ENCODE assay signal across 36 cellular contexts in genomic region chr15:35555244-35555643, GRCh38. TPM values are rescaled to one million over a fixed set of nuclear protein-coding genes. Genes with fewer than 3 reads are reported as not detected.
DNase-seq lines count a peak whose midpoint lies in the region; ATAC-seq, FAIRE-seq and TF ChIP-seq lines count a peak whose summit lies in the region.
"Had no signal": no experiment of that assay in that cellular context is flagged by ENCODE, and none has a peak within 500 bp of the region (broad histone marks: within the 10 kb centered on the region; RNA-seq: fewer than 3 reads in every experiment).

No MANE protein-coding gene starts in this region.

- TF ChIP-seq CTCF in HepG2 (CRISPR knock-in tag; IDR thresholded peaks at IDR 0.05) (no peak), right lobe of liver (IDR thresholded peaks at IDR 0.05) (no peak), A549 (IDR thresholded peaks at IDR 0.05) (no peak), IMR-90 (conservative IDR thresholded peaks at IDR 0.05; ENCODE audit: low read depth, low read length) (no peak), K562 (IDR thresholded peaks at IDR 0.05 in 2 of 3, conservative IDR thresholded peaks at IDR 0.05 in 1 of 3; ENCODE audit: insufficient read depth in 2 of 3, low read depth in 1 of 3, low read length in 3 of 3) (no peak), type B pancreatic cell (conservative IDR thresholded peaks at IDR 0.05) (no peak), endothelial cell (IDR thresholded peaks at IDR 0.05; ENCODE audit: unreplicated experiment) (no peak)

- TF ChIP-seq EP300 in HepG2 (IDR thresholded peaks at IDR 0.05; ENCODE audit: low read depth in 2 of 2, low read length in 2 of 2) = no peak
- TF ChIP-seq EP300 in HepG2 (CRISPR knock-in tag; IDR thresholded peaks at IDR 0.05; ENCODE audit: borderline replicate concordance) = no peak
- TF ChIP-seq EP300 in A549 (IDR thresholded peaks at IDR 0.05) = no peak
- no peak for TF ChIP-seq EP300 in K562 (IDR thresholded peaks at IDR 0.05; ENCODE audit: low read length)

- H3K9me1 ChIP-seq in IMR-90 (ENCODE audit: insufficient read depth, low read length) = peaks cover 4% of the 10 kb centered on the region; the same call in 1 of the 2 replicates
- H3K9me1 ChIP-seq in K562 (ENCODE audit: control insufficient read depth, insufficient read depth, low read length) = no peaks in the 10 kb centered on the region

- H3K4me3 ChIP-seq in HepG2 (replicated peaks in 1 of 3; ENCODE audit: insufficient read depth in 1 of 3, low read depth in 2 of 3, low read length in 3 of 3) (no peak overlapping the region), right lobe of liver (no peak overlapping the region), A549 (no peak overlapping the region), IMR-90 (ENCODE audit: insufficient read depth, low read depth, low read length) (no peak overlapping the region), K562 (no peak overlapping the region)
- H3K4me3 ChIP-seq: BLaER1; BLaER1 treated with 17β-estradiol and CSF1 and Interleukin-3, amounts not matched to agents 10 nM and 100 nM had no signal

- H3K27ac Mint-ChIP-seq in type B pancreatic cell (no peak overlapping the region), endothelial cell (ENCODE audit: unreplicated experiment) (no peak overlapping the region)
- H3K27ac Mint-ChIP-seq: B cell; CD14-positive monocyte; CD4-positive, alpha-beta T cell; CD4-positive, CD25-positive, alpha-beta regulatory T cell; CD8-positive, alpha-beta memory T cell; CD8-positive, alpha-beta T cell had no signal

- H3K36me3 ChIP-seq in HepG2 (replicated peaks in 1 of 2; ENCODE audit: control insufficient read depth in 1 of 2, insufficient read depth in 2 of 2, low read length in 2 of 2) (no peaks in the 10 kb centered on the region), right lobe of liver (no peaks in the 10 kb centered on the region), IMR-90 (ENCODE audit: control insufficient read depth, insufficient read depth, low read length) (no peaks in the 10 kb centered on the region), K562 (ENCODE audit: control insufficient read depth, insufficient read depth, low read length) (no peaks in the 10 kb centered on the region)
- H3K36me3 ChIP-seq: BE2C; BLaER1; BLaER1 treated with 17β-estradiol and CSF1 and Interleukin-3, amounts not matched to agents 10 nM and 100 nM had no signal

- H3K27me3 Mint-ChIP-seq in type B pancreatic cell = no peaks in the 10 kb centered on the region
- no peaks in the 10 kb centered on the region for H3K27me3 Mint-ChIP-seq in endothelial cell (ENCODE audit: unreplicated experiment)
- H3K27me3 Mint-ChIP-seq: B cell; CD4-positive, alpha-beta memory T cell; CD4-positive, alpha-beta T cell had no signal

- no peak overlapping the region for H4K91ac ChIP-seq in IMR-90 (ENCODE audit: insufficient read depth, low read depth, low read length)

- TF ChIP-seq RAD21 in HepG2 (CRISPR knock-in tag; IDR thresholded peaks at IDR 0.05) (no peak), A549 (conservative IDR thresholded peaks at IDR 0.05 in 1 of 2, IDR thresholded peaks at IDR 0.05 in 1 of 2) (no peak), IMR-90 (IDR thresholded peaks at IDR 0.05; ENCODE audit: low read length) (no peak), K562 (CRISPR knock-in tag; conservative IDR thresholded peaks at IDR 0.05 in 1 of 2, IDR thresholded peaks at IDR 0.05 in 1 of 2) (no peak)

- POLR2A ChIA-PET in HepG2 (lab: Yijun Ruan, JAX) (interaction anchor here (1.0 kb wide), 1 partner anchor 9 kb away, joined by 3 read pairs; the partner anchor contains the start of gene DPH6), A549 (lab: Yijun Ruan, JAX) (interaction anchor here (1.1 kb wide), 1 partner anchor 9 kb away, joined by 4 read pairs; the partner anchor contains the start of gene DPH6), IMR-90 (lab: Charles Lee; ENCODE audit: unreplicated experiment) (no interaction called here), K562 (lab: Yijun Ruan, JAX) (interaction anchor here (1.0 kb wide), 1 partner anchor 9 kb away, joined by 4 read pairs; the partner anchor contains the start of gene DPH6)

- H3K14ac ChIP-seq in IMR-90 (replicated peaks; ENCODE audit: low read depth, low read length) = no peak overlapping the region

- H3K36me3 Mint-ChIP-seq in type B pancreatic cell (no peaks in the 10 kb centered on the region), endothelial cell (ENCODE audit: low read depth, unreplicated experiment) (no peaks in the 10 kb centered on the region)
- H3K36me3 Mint-ChIP-seq: CD4-positive, alpha-beta memory T cell; CD4-positive, CD25-positive, alpha-beta regulatory T cell; CD8-positive, alpha-beta memory T cell; CD8-positive, alpha-beta T cell had no signal

- no peak overlapping the region for H2BK5ac ChIP-seq in IMR-90 (ENCODE audit: low read depth, low read length, poor library complexity, severe bottlenecking)

- 0 out of 4 replicates have a peak, but pooled peaks cover 0 to 3% of the 10 kb centered on the region in 2 experiments for H3K79me1 ChIP-seq in IMR-90 (ENCODE audit: low read depth in 1 of 2, low read length in 2 of 2)

- no peak overlapping the region for H4K5ac ChIP-seq in IMR-90 (ENCODE audit: low read depth, low read length)

- in situ Hi-C loops in HepG2 (cut with HindIII; ENCODE audit: extremely low pct_ligation_motif_present, low pct_unique_long_range_greater_than_20kb) = no loop called here
- in situ Hi-C loops in IMR-90 (cut with MboI; ENCODE audit: low sequenced_read_pairs) = no loop called here
- in situ Hi-C loops in K562 (cut with MboI) = no loop called here

- CTCF ChIA-PET in HepG2 (lab: Yijun Ruan, JAX; ENCODE audit: low intra/inter-chr PET ratio, low total read pairs) = no interaction called here
- CTCF ChIA-PET in A549 (lab: Yijun Ruan, JAX) = no interaction called here
- CTCF ChIA-PET in IMR-90 (lab: Yijun Ruan, JAX) = no interaction called here
- CTCF ChIA-PET in K562 (lab: Yijun Ruan, JAX; ENCODE audit: low intra/inter-chr PET ratio) = no interaction called here

- H3K27ac ChIP-seq in HepG2 (ENCODE audit: extremely low read length, insufficient read depth, low read length) = no peak overlapping the region
- H3K27ac ChIP-seq in right lobe of liver = no peak overlapping the region
- no peak overlapping the region for H3K27ac ChIP-seq in A549
- no peak overlapping the region for H3K27ac ChIP-seq in IMR-90 (ENCODE audit: insufficient read depth, low read length)
- no peak overlapping the region for H3K27ac ChIP-seq in K562 (ENCODE audit: extremely low read depth, low read depth, low read length)
- H3K27ac ChIP-seq: 22Rv1; BLaER1; BLaER1 treated with 17β-estradiol and CSF1 and Interleukin-3, amounts not matched to agents 10 nM and 100 nM; C4-2B had no signal

- intact Hi-C loops in HepG2 (cut with micrococcal nuclease; ENCODE audit: unreplicated experiment) (no loop called here), right lobe of liver (cut with DNase I) (no loop called here), IMR-90 (cut with micrococcal nuclease) (no loop called here), K562 (cut with micrococcal nuclease) (no loop called here)

- H3K56ac ChIP-seq in IMR-90 (ENCODE audit: extremely low read depth, insufficient read depth, low read length) = no peak overlapping the region

- H2AK5ac ChIP-seq in IMR-90 (ENCODE audit: low read depth, low read length) = no peak overlapping the region

- no peak overlapping the region for H2AK9ac ChIP-seq in IMR-90 (replicated peaks; ENCODE audit: low read depth, low read length, poor library complexity)

- H4K8ac ChIP-seq in IMR-90 (ENCODE audit: low read depth in 2 of 2, low read length in 2 of 2) = no peak overlapping the region

- ATAC-seq in HepG2 (no peak), right lobe of liver (no peak), A549 (no peak), IMR-90 (ENCODE audit: low read depth) (no peak), K562 (no peak)
- ATAC-seq: CD8-positive, alpha-beta T cell had no signal

- H3K4ac ChIP-seq in IMR-90 (ENCODE audit: low read depth, low read length) = no peak overlapping the region

- H3K4me3 Mint-ChIP-seq in type B pancreatic cell = no peak overlapping the region
- no peak overlapping the region for H3K4me3 Mint-ChIP-seq in endothelial cell (ENCODE audit: unreplicated experiment)
- H3K4me3 Mint-ChIP-seq: B cell; CD14-positive monocyte; CD4-positive, alpha-beta memory T cell; CD4-positive, alpha-beta T cell; CD4-positive, CD25-positive, alpha-beta regulatory T cell; CD8-positive, alpha-beta memory T cell; CD8-positive, alpha-beta T cell had no signal

- no peak for TF ChIP-seq POLR2A in HepG2 (IDR thresholded peaks at IDR 0.05; ENCODE audit: insufficient read depth in 1 of 2, low read depth in 2 of 2, low read length in 2 of 2)
- TF ChIP-seq POLR2A in right lobe of liver (IDR thresholded peaks at IDR 0.05) = no peak
- no peak for TF ChIP-seq POLR2A in A549 (IDR thresholded peaks at IDR 0.05; ENCODE audit: low read length)
- TF ChIP-seq POLR2A in IMR-90 (IDR thresholded peaks at IDR 0.05; ENCODE audit: low read depth, low read length) = no peak
- TF ChIP-seq POLR2A in K562 (conservative IDR thresholded peaks at IDR 0.05) = no peak

- no peak overlapping the region for H3K18ac ChIP-seq in IMR-90 (ENCODE audit: low read depth, low read length)

- no peak overlapping the region for H2BK15ac ChIP-seq in IMR-90 (ENCODE audit: low read depth, low read length)

- H4K20me1 ChIP-seq in HepG2 (ENCODE audit: insufficient read depth, low read length) = no peaks in the 10 kb centered on the region
- H4K20me1 ChIP-seq in IMR-90 (ENCODE audit: insufficient read depth, low read length) = no peaks in the 10 kb centered on the region
- no peaks in the 10 kb centered on the region for H4K20me1 ChIP-seq in K562 (replicated peaks; ENCODE audit: control insufficient read depth, insufficient read depth, low read length)
- H4K20me1 ChIP-seq: BLaER1; BLaER1 treated with 17β-estradiol and CSF1 and Interleukin-3, amounts not matched to agents 10 nM and 100 nM had no signal

- dilution Hi-C loops in IMR-90 (cut with HindIII; ENCODE audit: low sequenced_read_pairs, unreplicated experiment) = no loop called here

- no peak overlapping the region for H2AFZ ChIP-seq in HepG2 (ENCODE audit: low read length)
- H2AFZ ChIP-seq in IMR-90 (replicated peaks; ENCODE audit: low read length, poor library complexity) = no peak overlapping the region
- no peak overlapping the region for H2AFZ ChIP-seq in K562 (ENCODE audit: low read depth, low read length)

- H3K4me2 ChIP-seq in HepG2 (ENCODE audit: low read depth, low read length) (no peak overlapping the region), A549 (no peak overlapping the region), IMR-90 (ENCODE audit: low read depth, low read length) (no peak overlapping the region), K562 (ENCODE audit: insufficient read depth, low read length) (no peak overlapping the region)
- H3K4me2 ChIP-seq: BLaER1; BLaER1 treated with 17β-estradiol and CSF1 and Interleukin-3, amounts not matched to agents 10 nM and 100 nM had no signal

- no peaks in the 10 kb centered on the region for H3K4me1 ChIP-seq in HepG2 (ENCODE audit: insufficient read depth, low read length)
- H3K4me1 ChIP-seq in right lobe of liver = peaks cover 0 to 9% (median 0%) of the 10 kb centered on the region in 4 donors
- peaks cover 16% of the 10 kb centered on the region; the same call in 2 of the 3 replicates for H3K4me1 ChIP-seq in A549
- peaks cover 3% of the 10 kb centered on the region; the same call in 1 of the 2 replicates for H3K4me1 ChIP-seq in IMR-90 (ENCODE audit: control insufficient read depth, insufficient read depth, low read length)
- peaks cover 3 to 36% of the 10 kb centered on the region in 2 experiments; a peak in 4 of 5 replicates for H3K4me1 ChIP-seq in K562 (replicated peaks in 1 of 2; ENCODE audit: control insufficient read depth in 2 of 2, insufficient read depth in 2 of 2, low read length in 2 of 2)
- H3K4me1 ChIP-seq: BE2C; BLaER1; BLaER1 treated with 17β-estradiol and CSF1 and Interleukin-3, amounts not matched to agents 10 nM and 100 nM; Caco-2 had no signal

- no peak overlapping the region for H3K9ac ChIP-seq in HepG2 (ENCODE audit: insufficient read depth, low read depth, low read length)
- no peak overlapping the region for H3K9ac ChIP-seq in IMR-90 (ENCODE audit: low read depth, low read length)
- H3K9ac ChIP-seq in K562 (ENCODE audit: insufficient read depth in 1 of 2, low read depth in 2 of 2, low read length in 2 of 2) = no peak overlapping the region
- H3K9ac ChIP-seq: BLaER1; BLaER1 treated with 17β-estradiol and CSF1 and Interleukin-3, amounts not matched to agents 10 nM and 100 nM had no signal

- H3K9me3 Mint-ChIP-seq in type B pancreatic cell = no peaks in the 10 kb centered on the region
- H3K9me3 Mint-ChIP-seq in endothelial cell (ENCODE audit: unreplicated experiment) = no peaks in the 10 kb centered on the region
- H3K9me3 Mint-ChIP-seq: CD14-positive monocyte; CD4-positive, alpha-beta memory T cell; CD4-positive, alpha-beta T cell; CD4-positive, CD25-positive, alpha-beta regulatory T cell; CD8-positive, alpha-beta memory T cell; CD8-positive, alpha-beta T cell had no signal

- DNase-seq in HepG2 (ENCODE audit: low spot score) = no peak
- DNase-seq in right lobe of liver = no peak
- DNase-seq in A549 (ENCODE audit: low read depth in 1 of 2, low spot score in 1 of 2) = no peak
- DNase-seq in IMR-90 = no peak
- DNase-seq in K562 (ENCODE audit: extremely low read depth in 1 of 4, low spot score in 3 of 4) = no peak
- no peak for DNase-seq in NCI-H128 (lab: John Stamatoyannopoulos, UW; ENCODE audit: unreplicated experiment)
- no peak for DNase-seq in type B pancreatic cell (ENCODE audit: extremely low spot score, unreplicated experiment)
- no peak for DNase-seq in endothelial cell (ENCODE audit: low spot score)
- DNase-seq: 8988T; ACHN; AML-193; BE2C; C1 segment of cervical spinal cord; Caco-2; Calu3; CD4-positive, alpha-beta memory T cell; CD4-positive, alpha-beta T cell; CD4-positive, CD25-positive, alpha-beta regulatory T cell; CD8-positive, alpha-beta memory T cell; CD8-positive, alpha-beta T cell; COR-L47; DMS 273 treated with DMSO at 0.1 percent for 48 hours; DMS153; DMS53; DMS79; DMS79 treated with DMSO at 0.1 percent for 48 hours; DND-41; EL had no signal

- H3K9me3 ChIP-seq in HepG2 (ENCODE audit: low read length) (no peaks in the 10 kb centered on the region), right lobe of liver (no peaks in the 10 kb centered on the region), A549 (no peaks in the 10 kb centered on the region), IMR-90 (ENCODE audit: control insufficient read depth, insufficient read depth, low read length) (no peaks in the 10 kb centered on the region), K562 (replicated peaks; ENCODE audit: control insufficient read depth, insufficient read depth, low read depth, low read length) (no peaks in the 10 kb centered on the region)
- H3K9me3 ChIP-seq: BE2C; BLaER1; BLaER1 treated with 17β-estradiol and CSF1 and Interleukin-3, amounts not matched to agents 10 nM and 100 nM; Caco-2 had no signal

- FAIRE-seq in HepG2 (lab: Jason Lieb, UNC) = no peak
- FAIRE-seq in A549 (lab: Jason Lieb, UNC) = no peak
- FAIRE-seq in K562 (lab: Jason Lieb, UNC) = no peak
- FAIRE-seq: A204.1, D721Med had no signal

- no peaks in the 10 kb centered on the region for H3K79me2 ChIP-seq in HepG2 (ENCODE audit: insufficient read depth, low read length)
- no peaks in the 10 kb centered on the region for H3K79me2 ChIP-seq in K562 (ENCODE audit: control insufficient read depth, insufficient read depth, low read length)

- H2BK120ac ChIP-seq in IMR-90 (ENCODE audit: low read depth, low read length) = no peak overlapping the region

- BruUV-seq in HepG2 (replicated peaks; lab: Mats Ljungman, UMichigan) (no TSS peak), IMR-90 (replicated peaks; lab: Mats Ljungman, UMichigan) (no TSS peak), K562 (replicated peaks; lab: Mats Ljungman, UMichigan) (no TSS peak)

- H2BK20ac ChIP-seq in IMR-90 (ENCODE audit: low read depth, low read length) = no peak overlapping the region

- WGBS in HepG2 (ENCODE audit: low lambda C conversion rate) = 3% methylated on average over 1 of the region's 1 CpG
- WGBS in right lobe of liver (ENCODE audit: insufficient coverage, low coverage, low lambda C conversion rate, missing lambda C conversion rate) = 62% methylated on average over 1 of the region's 1 CpG
- WGBS in A549 (ENCODE audit: missing lambda C conversion rate) = 38% methylated on average over 1 of the region's 1 CpG
- WGBS in IMR-90 (ENCODE audit: extremely low coverage in 2 of 2, insufficient read length in 1 of 2), 2 experiments = no CpG with 5 or more reads among the region's 1 CpG
- 40% methylated on average over 1 of the region's 1 CpG for WGBS in K562 (ENCODE audit: insufficient coverage, low coverage, missing lambda C conversion rate)

- no peak overlapping the region for H3K23ac ChIP-seq in IMR-90 (ENCODE audit: low read depth, low read length)

- no peaks in the 10 kb centered on the region for H3K27me3 ChIP-seq in HepG2 (ENCODE audit: control insufficient read depth in 1 of 2, insufficient read depth in 2 of 2, low read length in 2 of 2)
- no peaks in the 10 kb centered on the region for H3K27me3 ChIP-seq in right lobe of liver
- no peaks in the 10 kb centered on the region for H3K27me3 ChIP-seq in IMR-90 (ENCODE audit: control insufficient read depth, insufficient read depth, low read length)
- no peaks in the 10 kb centered on the region for H3K27me3 ChIP-seq in K562 (ENCODE audit: control insufficient read depth in 2 of 2, insufficient read depth in 2 of 2, low read length in 2 of 2)
- H3K27me3 ChIP-seq: BE2C; BLaER1; BLaER1 treated with 17β-estradiol and CSF1 and Interleukin-3, amounts not matched to agents 10 nM and 100 nM had no signal

- H3K4me1 Mint-ChIP-seq in type B pancreatic cell (ENCODE audit: unreplicated experiment) (no peaks in the 10 kb centered on the region), endothelial cell (ENCODE audit: unreplicated experiment) (no peaks in the 10 kb centered on the region)
- H3K4me1 Mint-ChIP-seq: B cell; CD4-positive, alpha-beta memory T cell; CD8-positive, alpha-beta memory T cell had no signal

RNA-seq across cellular contexts. Expression of gene DPH6, which starts 9.3 kb away (rescaled TPM):
- total RNA-seq in HepG2 (2016; rRNA removed; fragmentation: Illumina TruSeq; extraction: Trizol) = 25.8 and 27.0 TPM in 2 replicates
- total RNA-seq in HepG2 (2016; cell fraction: cytosol; rRNA removed; fragmentation: Illumina TruSeq; extraction: Trizol; ENCODE audit: low read depth) = 9.5 and 11.4 TPM in 2 replicates
- 26.9 and 32.4 TPM in 2 replicates for total RNA-seq in HepG2 (2016; cell fraction: insoluble cytoplasmic fraction; rRNA removed; fragmentation: Illumina TruSeq; extraction: Trizol)
- total RNA-seq in HepG2 (2016; cell fraction: membrane; rRNA removed; fragmentation: Illumina TruSeq; extraction: Trizol) = 7.1 and 8.6 TPM in 2 replicates
- 50.3 and 53.4 TPM in 2 replicates for total RNA-seq in HepG2 (2016; cell fraction: nucleus; rRNA removed; fragmentation: Illumina TruSeq; extraction: Trizol)
- polyA plus RNA-seq in HepG2 (2011; rRNA removed) = 7.2 and 10.2 TPM in 2 replicates
- 5.6 and 6.1 TPM in 2 replicates for polyA plus RNA-seq in HepG2 (2011; cell fraction: cytosol; rRNA removed)
- 9.4 and 11.6 TPM in 2 replicates for polyA plus RNA-seq in HepG2 (2011; cell fraction: nucleus; rRNA removed)
- 8.5 and 13.1 TPM in 2 replicates for polyA plus RNA-seq in HepG2 (2012)
- 3.2 and 3.3 TPM in 2 replicates for polyA plus RNA-seq in HepG2 (2016; cell fraction: cytosol; fragmentation: Illumina TruSeq; extraction: Trizol; ENCODE audit: low read depth)
- 19.6 and 20.9 TPM in 2 replicates for polyA plus RNA-seq in HepG2 (2016; cell fraction: insoluble cytoplasmic fraction; fragmentation: Illumina TruSeq; extraction: Trizol; ENCODE audit: low read depth)
- polyA plus RNA-seq in HepG2 (2016; cell fraction: membrane; fragmentation: Illumina TruSeq; extraction: Trizol; ENCODE audit: low read depth) = 3.7 and 4.9 TPM in 2 replicates
- polyA plus RNA-seq in HepG2 (2016; cell fraction: nucleus; fragmentation: Illumina TruSeq; extraction: Trizol; ENCODE audit: insufficient read depth, low read depth) = 9.3 and 10.9 TPM in 2 replicates
- 14.0 and 16.7 TPM in 2 replicates for polyA minus RNA-seq in HepG2 (2011; rRNA and poly(A)+ RNA removed; ENCODE audit: low replicate concordance)
- 3.7 and 6.4 TPM in 2 replicates for polyA minus RNA-seq in HepG2 (2011; cell fraction: cytosol; rRNA and poly(A)+ RNA removed)
- polyA minus RNA-seq in HepG2 (2011; cell fraction: nucleus; rRNA and poly(A)+ RNA removed) = 117 and 125 TPM in 2 replicates
- total RNA-seq in right lobe of liver = 10 to 100 TPM in 1 of 6 experiments, 1 to 10 TPM in 5; 5.5 to 12.8 (median 6.9) TPM
- 23.2 and 33.6 TPM in 2 replicates for polyA plus RNA-seq in A549 (2011; rRNA removed)
- 18.9 and 24.9 TPM in 2 replicates for polyA plus RNA-seq in A549 (2012; cell fraction: cytosol; rRNA removed)
- polyA plus RNA-seq in A549 (2012; cell fraction: nucleus; rRNA removed) = 4.1 and 7.6 TPM in 2 replicates
- 11.0 to 14.3 TPM (median 13.9 TPM) in 3 replicates for polyA plus RNA-seq in A549 (2017; fragmentation: RNase III; extraction: RNeasy Plus Mini Kit Qiagen cat#74134 plus additional on column Dnase treatment)
- polyA minus RNA-seq in A549 (2011; rRNA and poly(A)+ RNA removed) = 23.6 and 25.0 TPM in 2 replicates
- 8.1 and 21.4 TPM in 2 replicates for total RNA-seq in IMR-90 (2012; rRNA removed)
- polyA plus RNA-seq in IMR-90 (2012; rRNA removed) = 6.1 and 9.8 TPM in 2 replicates
- polyA plus RNA-seq in IMR-90 (2012; cell fraction: cytosol; rRNA removed) = 2.3 and 2.6 TPM in 2 replicates
- 3.0 and 5.6 TPM in 2 replicates for polyA plus RNA-seq in IMR-90 (2012; cell fraction: nucleus; rRNA removed; ENCODE audit: low replicate concordance)
- total RNA-seq in K562 (2011; cell fraction: chromatin; rRNA removed; ENCODE audit: low replicate concordance) = 23.9 and 56.9 TPM in 2 replicates
- total RNA-seq in K562 (2011; cell fraction: nucleolus; rRNA removed) = 12.2 and 18.3 TPM in 2 replicates
- total RNA-seq in K562 (2011; cell fraction: nucleoplasm; rRNA removed) = 17.7 and 26.4 TPM in 2 replicates
- 7.6 and 15.3 TPM in 2 replicates for total RNA-seq in K562 (2014; rRNA removed)
- 26.0 and 31.8 TPM in 2 replicates for total RNA-seq in K562 (2014; rRNA removed; fragmentation: Illumina TruSeq; extraction: Trizol)
- 14.0 and 17.4 TPM in 2 replicates for total RNA-seq in K562 (2015; rRNA removed; fragmentation: Illumina TruSeq; extraction: Trizol)
- total RNA-seq in K562 (2021) = 17.6 and 18.8 TPM in 2 replicates
- 22.3 and 30.9 TPM in 2 replicates for polyA plus RNA-seq in K562 (2011; rRNA removed)
- 11.0 and 13.7 TPM in 2 replicates for polyA plus RNA-seq in K562 (2011; cell fraction: cytosol; rRNA removed)
- polyA plus RNA-seq in K562 (2011; cell fraction: nucleus; rRNA removed) = 29.4 and 30.3 TPM in 2 replicates
- 14.4 and 18.2 TPM in 2 replicates for polyA plus RNA-seq in K562 (2012)
- polyA plus RNA-seq in K562 (2014; fragmentation: Illumina TruSeq; extraction: Trizol) = 10.1 and 10.6 TPM in 2 replicates
- polyA plus RNA-seq in K562 (2014; fragmentation: Nextera tagmentation; extraction: Ambion mirVana) = 10 to 100 TPM; 58.7 to 69.1 TPM
- polyA plus RNA-seq in K562 (2014; rRNA removed) = 12.7 and 14.4 TPM in 2 replicates
- polyA minus RNA-seq in K562 (2011; rRNA and poly(A)+ RNA removed) = 54.7 and 54.8 TPM in 2 replicates
- polyA minus RNA-seq in K562 (2011; cell fraction: cytosol; rRNA and poly(A)+ RNA removed) = 5.3 and 12.6 TPM in 2 replicates
- 53.6 and 70.6 TPM in 2 replicates for polyA minus RNA-seq in K562 (2011; cell fraction: nucleus; rRNA and poly(A)+ RNA removed)
- total RNA-seq in type B pancreatic cell (ENCODE audit: low replicate concordance) = 13.5 and 15.4 TPM in 2 replicates
- 10.6 TPM for total RNA-seq in endothelial cell (ENCODE audit: unreplicated experiment)

Comparison
In these comparisons a context has a peak if more than half of its experiments do, and no peak if none do; other contexts are left out.
1. Of the 241 proteins assayed by ChIP-seq in both HepG2 and K562: peak only in HepG2: none; only in K562: MAFF and MAFG; in both: MAFK; in neither: 238.